In the genomic region with DNA sequence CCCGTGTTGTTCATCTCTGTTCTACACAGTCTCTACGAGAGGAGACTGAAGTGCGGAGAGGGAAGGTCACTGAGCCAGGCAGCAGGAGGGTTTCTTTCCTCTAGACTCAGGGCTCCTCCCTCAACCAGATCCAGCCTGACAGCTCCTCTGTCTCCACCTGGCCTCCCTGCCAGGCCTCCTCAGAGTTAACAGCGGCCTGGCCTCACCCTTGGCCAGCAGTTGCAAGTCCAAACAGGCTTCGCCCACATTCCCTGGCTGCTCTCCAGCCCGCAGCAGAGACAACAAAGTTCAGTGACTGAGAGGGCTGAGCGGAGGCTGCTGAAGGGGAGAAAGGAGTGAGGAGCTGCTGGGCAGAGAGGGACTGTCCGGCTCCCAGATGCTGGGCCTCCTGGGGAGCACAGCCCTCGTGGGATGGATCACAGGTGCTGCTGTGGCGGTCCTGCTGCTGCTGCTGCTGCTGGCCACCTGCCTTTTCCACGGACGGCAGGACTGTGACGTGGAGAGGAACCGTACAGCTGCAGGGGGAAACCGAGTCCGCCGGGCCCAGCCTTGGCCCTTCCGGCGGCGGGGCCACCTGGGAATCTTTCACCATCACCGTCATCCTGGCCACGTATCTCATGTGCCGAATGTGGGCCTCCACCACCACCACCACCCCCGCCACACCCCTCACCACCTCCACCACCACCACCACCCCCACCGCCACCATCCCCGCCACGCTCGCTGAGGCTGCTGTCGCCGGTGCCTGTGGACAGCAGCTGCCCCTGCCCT, we compare ENCODE assay signal across 8 cellular contexts. TPM values are rescaled to one million over a fixed set of nuclear protein-coding genes. Genes with fewer than 3 reads are reported as not detected.
A peak's percentile ranks its signal among the peaks of the same experiment; 100 is the strongest.
DNase-seq lines count a peak whose midpoint lies in the region; ATAC-seq and TF ChIP-seq lines count a peak whose summit lies in the region.

A gene (plus strand): TSS at position 291 of the 768 bp plus-strand sequence. CDS start 86 bp downstream, at position 377.

- no peak within 1 kb of the TSS for H3K4me3 Mint-ChIP-seq in neural crest cell
- no peak within 1 kb of the TSS for H3K4me3 Mint-ChIP-seq in progenitor cell of endocrine pancreas (ENCODE audit: low read depth)

- DNase-seq in EL (peak; percentile 96), Peyer's patch (peak; percentile 38 to 95 (median 94)), esophagus muscularis mucosa (ENCODE audit: extremely low spot score) (no peak), neural crest cell (ENCODE audit: low read depth, low spot score) (no peak), progenitor cell of endocrine pancreas (ENCODE audit: low spot score, unreplicated experiment) (no peak)
- DNase-seq in stimulated activated naive CD8-positive, alpha-beta T cell treated with anti-CD3 and anti-CD28 coated beads, Interleukin-15, Interleukin-2, amounts not matched to agents 100 U/mL and 50 U/mL, for 24 hours: no peak

- 30% methylated on average over 16 of the region's 30 CpGs for WGBS in esophagus muscularis mucosa

- no peak for ATAC-seq in stimulated activated naive CD8-positive, alpha-beta T cell treated with anti-CD3 and anti-CD28 coated beads, Interleukin-15, Interleukin-2, amounts not matched to agents 100 U/mL and 50 U/mL, for 24 hours
- ATAC-seq in HG03045 (IDR thresholded peaks at IDR 0.05; ENCODE audit: unreplicated experiment): no peak
- no peak for ATAC-seq in GM21737 (IDR thresholded peaks at IDR 0.05; ENCODE audit: unreplicated experiment)

- intact Hi-C loops in esophagus muscularis mucosa (cut with DNase I): no loop called here

- no peaks in the 10 kb centered on the region for H3K9me3 Mint-ChIP-seq in neural crest cell
- H3K9me3 Mint-ChIP-seq in progenitor cell of endocrine pancreas (ENCODE audit: low read depth): no peaks in the 10 kb centered on the region

- H3K4me1 Mint-ChIP-seq in neural crest cell: peaks cover 35% of the 10 kb centered on the region
- H3K4me1 Mint-ChIP-seq in progenitor cell of endocrine pancreas (ENCODE audit: low read depth): peaks cover 15% of the 10 kb centered on the region

- TF ChIP-seq CTCF in Peyer's patch (IDR thresholded peaks at IDR 0.05): peak in 1 of 6 experiments; percentile 14
- no peak for TF ChIP-seq CTCF in esophagus muscularis mucosa (IDR thresholded peaks at IDR 0.05)
- no peak for TF ChIP-seq CTCF in neural crest cell (conservative IDR thresholded peaks at IDR 0.05)
- TF ChIP-seq CTCF in progenitor cell of endocrine pancreas (IDR thresholded peaks at IDR 0.05; ENCODE audit: unreplicated experiment): no peak

- no peaks in the 10 kb centered on the region for H3K36me3 Mint-ChIP-seq in neural crest cell (ENCODE audit: low read depth)
- H3K36me3 Mint-ChIP-seq in progenitor cell of endocrine pancreas (ENCODE audit: insufficient read depth): no peaks in the 10 kb centered on the region

- peak within 1 kb of the TSS; percentile 71 for H3K27ac Mint-ChIP-seq in neural crest cell (ENCODE audit: unreplicated experiment)
- no peak within 1 kb of the TSS for H3K27ac Mint-ChIP-seq in progenitor cell of endocrine pancreas

- H3K4me1 ChIP-seq in Peyer's patch: peaks cover 7 to 79% (median 34%) of the 10 kb centered on the region in 4 donors
- peaks cover 78 to 85% (median 80%) of the 10 kb centered on the region in 4 donors for H3K4me1 ChIP-seq in esophagus muscularis mucosa

- H3K9me3 ChIP-seq in Peyer's patch (no peaks in the 10 kb centered on the region), esophagus muscularis mucosa (no peaks in the 10 kb centered on the region)

- peak within 1 kb of the TSS in 2 of 4 donors; percentile 40 to 52 for H3K4me3 ChIP-seq in Peyer's patch
- peak within 1 kb of the TSS; percentile 43 to 60 (median 48) for H3K4me3 ChIP-seq in esophagus muscularis mucosa

- TF ChIP-seq POLR2A in Peyer's patch (IDR thresholded peaks at IDR 0.05) (peak; percentile 83 to 86), esophagus muscularis mucosa (IDR thresholded peaks at IDR 0.05; ENCODE audit: low read depth) (peak; percentile 5)

- H3K27ac ChIP-seq in Peyer's patch: peak within 1 kb of the TSS; percentile 70 to 97 (median 90)
- peak within 1 kb of the TSS; percentile 91 to 97 (median 93) for H3K27ac ChIP-seq in esophagus muscularis mucosa (replicated peaks in 1 of 4)

- H3K27me3 Mint-ChIP-seq in neural crest cell (ENCODE audit: low read depth) (peaks cover 11% of the 10 kb centered on the region), progenitor cell of endocrine pancreas (peaks cover 19% of the 10 kb centered on the region)

- H3K36me3 ChIP-seq in Peyer's patch: no peaks in the 10 kb centered on the region
- no peaks in the 10 kb centered on the region for H3K36me3 ChIP-seq in esophagus muscularis mucosa

- no peaks in the 10 kb centered on the region for H3K27me3 ChIP-seq in Peyer's patch
- no peaks in the 10 kb centered on the region for H3K27me3 ChIP-seq in esophagus muscularis mucosa

- TF ChIP-seq EP300 in esophagus muscularis mucosa (IDR thresholded peaks at IDR 0.05): no peak

RNA-seq across cellular contexts. Expression of the gene that starts here (rescaled TPM):
- total RNA-seq in Peyer's patch (10 to 100 TPM in 3 of 4 donors, 1 to 10 TPM in 1; 9.1 to 32.6 (median 17.2) TPM), esophagus muscularis mucosa (10 to 100 TPM in 2 of 4 donors, 1 to 10 TPM in 2; 3.7 to 53.0 (median 15.6) TPM), neural crest cell (not detected in 2 replicates), progenitor cell of endocrine pancreas (not detected in 2 replicates)

Comparison
In these comparisons a context has a peak if more than half of its experiments do, and no peak if none do; other contexts are left out.
1. DNase-seq: peak in EL (single experiment) and Peyer's patch (3 of 3); none in esophagus muscularis mucosa (single experiment), neural crest cell (single experiment), stimulated activated naive CD8-positive, alpha-beta T cell treated with anti-CD3 and anti-CD28 coated beads, Interleukin-15, Interleukin-2, amounts not matched to agents 100 U/mL and 50 U/mL, for 24 hours (single experiment) and progenitor cell of endocrine pancreas (single experiment).